13 cellular contexts compared by ENCODE assay signal in genomic region chr9:105254226-105254625, GRCh38. TPM values are rescaled to one million over a fixed set of nuclear protein-coding genes. Genes with fewer than 3 reads are reported as not detected.
DNase-seq lines count a peak whose midpoint lies in the region; FAIRE-seq and TF ChIP-seq lines count a peak whose summit lies in the region.
"Had no signal": no experiment of that assay in that cellular context is flagged by ENCODE, and none has a peak within 500 bp of the region (broad histone marks: within the 10 kb centered on the region; RNA-seq: fewer than 3 reads in every experiment).

No MANE protein-coding gene starts in this region.

- DNase-seq in H54 (ENCODE audit: insufficient read length, low spot score) (no peak), NCI-H510A (lab: John Stamatoyannopoulos, UW) (peak; percentile 33), dorsolateral prefrontal cortex (no peak), small intestine (peak; percentile 79), middle frontal gyrus (ENCODE audit: extremely low spot score, low spot score) (no peak), NCI-H146 treated with DMSO at 0.1 percent for 48 hours (lab: John Stamatoyannopoulos, UW; ENCODE audit: unreplicated experiment) (no peak), T1000 (lab: John Stamatoyannopoulos, UW) (no peak)
- DNase-seq: activated CD4-positive, alpha-beta T cell treated with anti-CD3 and anti-CD28 coated beads, Interleukin-2, amount 50 U/mL, for 4 hours; activated naive CD4-positive, alpha-beta T cell treated with anti-CD3 and anti-CD28 coated beads for 36 hours; NCI-H2171; stimulated activated CD4-positive, alpha-beta T cell treated with anti-CD3 and anti-CD28 coated beads, Interleukin-2, amount 100 ng/mL, for 48 hours; uterus had no signal

- no peak for TF ChIP-seq POLR2A in H54 (IDR thresholded peaks at IDR 0.05; ENCODE audit: low read depth, low read length)

- no peaks in the 10 kb centered on the region for H3K9me3 ChIP-seq in small intestine (ENCODE audit: control insufficient read depth, low read depth)
- H3K9me3 ChIP-seq: HAP-1, uterus had no signal

- peak; percentile 50 for FAIRE-seq in H54 (lab: Jason Lieb, UNC)
- no peak for FAIRE-seq in small intestine (lab: Jason Lieb, UNC)

- no peaks in the 10 kb centered on the region for H3K27me3 ChIP-seq in dorsolateral prefrontal cortex
- no peaks in the 10 kb centered on the region for H3K27me3 ChIP-seq in small intestine (ENCODE audit: control insufficient read depth in 2 of 2, insufficient read depth in 2 of 2, low read length in 2 of 2)
- H3K27me3 ChIP-seq: uterus had no signal

- H3K4me3 ChIP-seq in dorsolateral prefrontal cortex (peak overlapping the region in 11 of 59 donors; percentile 0 to 38 (median 19)), small intestine (ENCODE audit: low read depth in 1 of 2, low read length in 2 of 2) (no peak overlapping the region)
- H3K4me3 ChIP-seq: HAP-1, uterus had no signal

- WGBS in small intestine, 3 donors, result 32 to 67% (median 66%) methylated on average over 4 of the region's 4 CpGs

- H3K27ac ChIP-seq in dorsolateral prefrontal cortex (peak overlapping the region in 35 of 59 donors; percentile 1 to 96 (median 52)), small intestine (ENCODE audit: low read depth in 1 of 2, low read length in 1 of 2) (peak overlapping the region; percentile 9 to 41)
- H3K27ac ChIP-seq: uterus had no signal

- intact Hi-C loops in dorsolateral prefrontal cortex (cut with DNase I), result no loop called here

- peaks cover 10 to 17% of the 10 kb centered on the region in 2 donors for H3K4me1 ChIP-seq in small intestine (ENCODE audit: control insufficient read depth in 2 of 2, insufficient read depth in 1 of 2, low read depth in 1 of 2, low read length in 1 of 2)
- H3K4me1 ChIP-seq: uterus had no signal

- no peaks in the 10 kb centered on the region for H3K36me3 ChIP-seq in small intestine (ENCODE audit: control insufficient read depth in 2 of 2, insufficient read depth in 2 of 2, low read length in 2 of 2)
- H3K36me3 ChIP-seq: HAP-1, uterus had no signal

- no peak for TF ChIP-seq CTCF in dorsolateral prefrontal cortex (IDR thresholded peaks at IDR 0.05 in 54 of 56, conservative IDR thresholded peaks at IDR 0.05 in 2 of 56; ENCODE audit: low read depth in 1 of 56, partially characterized antibody in 56 of 56)

RNA-seq across cellular contexts. Expression of gene SLC44A1, which starts 9.8 kb away (rescaled TPM):
- total RNA-seq in dorsolateral prefrontal cortex, result 100 to 1,000 TPM in 103 of 120 experiments, 10 to 100 TPM in 17; 60.7 to 602 (median 176) TPM
- polyA plus RNA-seq in small intestine, result 10 to 100 TPM in 2 of 3 donors, 1 to 10 TPM in 1; 7.8 to 21.8 (median 10.3) TPM

Comparison
In these comparisons a context has a peak if more than half of its experiments do, and no peak if none do; other contexts are left out.
1. DNase-seq: peak in NCI-H510A (single experiment) and small intestine (single experiment); none in H54 (single experiment), dorsolateral prefrontal cortex (0 of 10), middle frontal gyrus (single experiment), NCI-H146 treated with DMSO at 0.1 percent for 48 hours (single experiment) and T1000 (single experiment).